In genomic region chr2:39216495-39217191, GRCh38 we compare ENCODE assay signal across 8 cellular contexts. TPM values are rescaled to one million over a fixed set of nuclear protein-coding genes. Genes with fewer than 3 reads are reported as not detected.
DNase-seq lines count a peak whose midpoint lies in the region; ATAC-seq and TF ChIP-seq lines count a peak whose summit lies in the region.

No MANE protein-coding gene starts in this region.

- H3K27ac Mint-ChIP-seq in effector memory CD8-positive, alpha-beta T cell: peak overlapping the region; percentile 51 to 60

- peak; percentile 64 for ATAC-seq in HG03575 (IDR thresholded peaks at IDR 0.05; ENCODE audit: extremely low read depth, insufficient number of reproducible peaks, low FRiP score, unreplicated experiment)
- peak; percentile 98 for ATAC-seq in effector memory CD8-positive, alpha-beta T cell (replicated peaks)

- DNase-seq in activated CD4-positive, alpha-beta T cell treated with anti-CD3 and anti-CD28 coated beads, Interleukin-2, amount 50 U/mL, for 4 hours: peak; percentile 50 to 53
- DNase-seq in effector memory CD8-positive, alpha-beta T cell: peak; percentile 64 to 70 (median 66)
- peak; percentile 39 to 52 for DNase-seq in stimulated activated CD8-positive, alpha-beta memory T cell treated with anti-CD3 and anti-CD28 coated beads, Interleukin-7, amount 100 ng/mL, for 4 hours (ENCODE audit: low read depth in 2 of 2)
- no peak for DNase-seq in globus pallidus (ENCODE audit: low spot score)
- no peak for DNase-seq in GM10266 (ENCODE audit: extremely low spot score)
- no peak for DNase-seq in germinal center (ENCODE audit: low spot score)
- no peak for DNase-seq in A172 (ENCODE audit: low spot score)

- peaks cover 3% of the 10 kb centered on the region for H3K36me3 Mint-ChIP-seq in effector memory CD8-positive, alpha-beta T cell (ENCODE audit: insufficient read depth)

- H3K4me1 Mint-ChIP-seq in effector memory CD8-positive, alpha-beta T cell (ENCODE audit: low read depth in 2 of 2): peaks cover 32 to 55% of the 10 kb centered on the region in 2 donors

- TF ChIP-seq CTCF in GM10266 (IDR thresholded peaks at IDR 0.05; ENCODE audit: control insufficient read depth, insufficient read depth, low read depth, missing control alignments): no peak

- peak overlapping the region; percentile 52 to 58 for H3K4me3 Mint-ChIP-seq in effector memory CD8-positive, alpha-beta T cell

- H3K9me3 Mint-ChIP-seq in effector memory CD8-positive, alpha-beta T cell: no peaks in the 10 kb centered on the region

- H3K27me3 Mint-ChIP-seq in effector memory CD8-positive, alpha-beta T cell: no peaks in the 10 kb centered on the region

RNA-seq across cellular contexts. Expression of gene CDKL4, which starts 27.1 kb away (rescaled TPM):
- total RNA-seq in A172 (2014; rRNA removed; shearing (Covaris generic)): 0.10 TPM in 1 of 2 replicates, not detected in the other

Comparison
In these comparisons a context has a peak if more than half of its experiments do, and no peak if none do; other contexts are left out.
1. DNase-seq: peak in activated CD4-positive, alpha-beta T cell treated with anti-CD3 and anti-CD28 coated beads, Interleukin-2, amount 50 U/mL, for 4 hours (2 of 2), effector memory CD8-positive, alpha-beta T cell (3 of 3) and stimulated activated CD8-positive, alpha-beta memory T cell treated with anti-CD3 and anti-CD28 coated beads, Interleukin-7, amount 100 ng/mL, for 4 hours (2 of 2); none in globus pallidus (single experiment), GM10266 (single experiment), germinal center (single experiment) and A172 (single experiment).